In the genomic region with DNA sequence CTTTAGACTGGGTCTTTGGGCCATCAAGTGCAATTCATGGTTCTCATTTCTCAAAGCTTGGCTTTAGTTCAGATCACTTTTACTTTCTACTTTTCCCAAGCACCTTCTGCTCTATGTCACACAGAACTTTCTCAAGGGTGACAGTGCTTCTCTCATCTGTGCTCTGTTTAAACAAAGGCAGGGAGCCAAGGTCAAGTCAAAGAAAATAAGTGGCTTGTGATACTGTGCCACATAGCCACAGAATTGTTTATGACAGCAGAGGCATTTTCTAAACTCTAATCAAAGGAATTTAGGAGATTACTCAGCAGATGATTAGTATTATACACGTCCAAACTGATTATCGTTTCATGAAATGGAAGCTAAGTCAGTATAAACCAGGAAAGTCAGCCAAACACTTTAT, we compare ENCODE assay signal across 16 cellular contexts.
DNase-seq lines count a peak whose midpoint lies in the region; ATAC-seq, FAIRE-seq and TF ChIP-seq lines count a peak whose summit lies in the region.
"Had no signal": no experiment of that assay in that cellular context is flagged by ENCODE, and none has a peak within 500 bp of the region (broad histone marks: within the 10 kb centered on the region; RNA-seq: fewer than 3 reads in every experiment).

No MANE protein-coding gene starts in this region.

- SMC1A ChIA-PET in GM12878 (lab: Charles Lee; ENCODE audit: uncharacterized antibody, unreplicated experiment) = interaction anchor here (0.6 to 1.5 kb wide), 4 partner anchors 11 to 1319 kb away, joined by 3 to 7 read pairs (median 4); no protein-coding TSS in a partner anchor

- no peak for TF ChIP-seq POLR2A in GM12878 (IDR thresholded peaks at IDR 0.05; ENCODE audit: low read depth, low read length)

- no peaks in the 10 kb centered on the region for H3K9me3 Mint-ChIP-seq in activated CD8-positive, alpha-beta T cell treated with anti-CD3 and anti-CD28 coated beads, Interleukin-2, amount 10 ng/mL, durations not matched to agents 7 days and 5 days (ENCODE audit: insufficient read depth)

- 63% methylated on average over 2 of the region's 2 CpGs for WGBS in GM12878 (ENCODE audit: insufficient coverage, insufficient replicate concordance, low lambda C conversion rate, missing lambda C conversion rate)

- H3K4me2 ChIP-seq in GM12878 (ENCODE audit: control insufficient read depth, insufficient read depth) = no peak overlapping the region
- H3K4me2 ChIP-seq: PC-9 had no signal

- POLR2A ChIA-PET in GM12878 (lab: Charles Lee) = no interaction called here
- POLR2A ChIA-PET in activated CD8-positive, alpha-beta T cell treated with anti-CD3 and anti-CD28 coated beads, Interleukin-2, amount 10 ng/mL, durations not matched to agents 7 days and 5 days (lab: Charles Lee) = no interaction called here

- DNase-seq in EH (ENCODE audit: low read depth) = peak; percentile 59
- DNase-seq in GM12878 (ENCODE audit: low read depth, low spot score) = no peak
- DNase-seq in left ventricle myocardium inferior = no peak
- peak; percentile 70 for DNase-seq in retinal pigment epithelial cell (ENCODE audit: low read depth)
- no peak for DNase-seq in activated CD8-positive, alpha-beta T cell treated with anti-CD3 and anti-CD28 coated beads, Interleukin-2, amount 10 ng/mL, durations not matched to agents 7 days and 5 days
- no peak for DNase-seq in stimulated activated CD4-positive, alpha-beta T cell treated with anti-CD3 and anti-CD28 coated beads, Interleukin-1b, Interleukin-23, amount 100 ng/mL, for 48 hours
- no peak for DNase-seq in NCI-H446 treated with DMSO at 0.1 percent for 48 hours (lab: John Stamatoyannopoulos, UW)
- DNase-seq: ACHN; BE2C; CD4-positive, alpha-beta memory T cell; NCI-H1436 treated with DMSO at 0.1 percent for 48 hours; NCI-H2081 treated with DMSO at 0.1 percent for 48 hours; NCI-H2227 treated with DMSO at 0.1 percent for 48 hours; NCI-H69; PC-9 had no signal

- H3K27me3 ChIP-seq in GM12878 (replicated peaks in 1 of 2; ENCODE audit: control insufficient read depth in 2 of 2, insufficient read depth in 2 of 2, low read length in 1 of 2) = no peaks in the 10 kb centered on the region
- H3K27me3 ChIP-seq in left ventricle myocardium inferior (ENCODE audit: low read depth) = no peaks in the 10 kb centered on the region
- H3K27me3 ChIP-seq: BE2C had no signal

- FAIRE-seq in GM12878 (lab: Jason Lieb, UNC) = no peak
- FAIRE-seq: H1 had no signal

- no peaks in the 10 kb centered on the region for H3K4me1 ChIP-seq in GM12878 (ENCODE audit: control insufficient read depth, insufficient read depth, low read length)
- peaks cover 29% of the 10 kb centered on the region for H3K4me1 ChIP-seq in left ventricle myocardium inferior
- H3K4me1 ChIP-seq: BE2C had no signal

- no peak for TF ChIP-seq RAD21 in GM12878 (IDR thresholded peaks at IDR 0.05; ENCODE audit: insufficient read depth, low read depth, low read length)

- CTCF ChIA-PET in GM12878 (lab: Yijun Ruan, JAX) = interaction anchor here (0.6 to 0.9 kb wide), 2 partner anchors 14 to 17 kb away, joined by 3 read pairs; no protein-coding TSS in a partner anchor
- CTCF ChIA-PET in activated CD8-positive, alpha-beta T cell treated with anti-CD3 and anti-CD28 coated beads, Interleukin-2, amount 10 ng/mL, durations not matched to agents 7 days and 5 days (lab: Charles Lee) = no interaction called here

- H3K36me3 Mint-ChIP-seq in activated CD8-positive, alpha-beta T cell treated with anti-CD3 and anti-CD28 coated beads, Interleukin-2, amount 10 ng/mL, durations not matched to agents 7 days and 5 days (ENCODE audit: low read depth) = no peaks in the 10 kb centered on the region
- H3K36me3 Mint-ChIP-seq: CD4-positive, alpha-beta memory T cell had no signal

- no peak overlapping the region for H3K4me3 Mint-ChIP-seq in activated CD8-positive, alpha-beta T cell treated with anti-CD3 and anti-CD28 coated beads, Interleukin-2, amount 10 ng/mL, durations not matched to agents 7 days and 5 days
- H3K4me3 Mint-ChIP-seq: CD4-positive, alpha-beta memory T cell had no signal

- no peaks in the 10 kb centered on the region for H3K4me1 Mint-ChIP-seq in activated CD8-positive, alpha-beta T cell treated with anti-CD3 and anti-CD28 coated beads, Interleukin-2, amount 10 ng/mL, durations not matched to agents 7 days and 5 days (ENCODE audit: low read depth)
- H3K4me1 Mint-ChIP-seq: CD4-positive, alpha-beta memory T cell had no signal

- no peak overlapping the region for H3K27ac Mint-ChIP-seq in activated CD8-positive, alpha-beta T cell treated with anti-CD3 and anti-CD28 coated beads, Interleukin-2, amount 10 ng/mL, durations not matched to agents 7 days and 5 days
- H3K27ac Mint-ChIP-seq: CD4-positive, alpha-beta memory T cell had no signal

- H4K20me1 ChIP-seq in GM12878 (ENCODE audit: control insufficient read depth, insufficient read depth) = no peaks in the 10 kb centered on the region

- no peak for TF ChIP-seq CTCF in GM12878 (IDR thresholded peaks at IDR 0.05 in 2 of 3, conservative IDR thresholded peaks at IDR 0.05 in 1 of 3; ENCODE audit: control insufficient read depth in 2 of 3, extremely low read depth in 1 of 3, insufficient read depth in 1 of 3, low read depth in 3 of 3, low read length in 3 of 3)
- no peak for TF ChIP-seq CTCF in left ventricle myocardium inferior (IDR thresholded peaks at IDR 0.05; ENCODE audit: borderline replicate concordance)
- TF ChIP-seq CTCF in retinal pigment epithelial cell (conservative IDR thresholded peaks at IDR 0.05; ENCODE audit: low read depth, low read length) = no peak

- H3K36me3 ChIP-seq in GM12878 (ENCODE audit: control insufficient read depth in 2 of 2, insufficient read depth in 2 of 2, low read length in 1 of 2) = no peaks in the 10 kb centered on the region
- H3K36me3 ChIP-seq in left ventricle myocardium inferior = no peaks in the 10 kb centered on the region
- H3K36me3 ChIP-seq: BE2C had no signal

- H3K9me3 ChIP-seq in GM12878 (replicated peaks; ENCODE audit: control insufficient read depth, insufficient read depth, low read length) (no peaks in the 10 kb centered on the region), left ventricle myocardium inferior (replicated peaks) (no peaks in the 10 kb centered on the region)
- H3K9me3 ChIP-seq: BE2C had no signal

- no peak overlapping the region for H3K27ac ChIP-seq in GM12878 (ENCODE audit: control insufficient read depth, insufficient read depth)
- peak overlapping the region; percentile 49 for H3K27ac ChIP-seq in left ventricle myocardium inferior (replicated peaks)
- H3K27ac ChIP-seq: PC-9 had no signal

- in situ Hi-C loops in GM12878 (cut with MboI) = no loop called here

- H2AFZ ChIP-seq in GM12878 (ENCODE audit: control insufficient read depth, low read depth, low read length) = no peak overlapping the region
- H2AFZ ChIP-seq: PC-9 had no signal

- intact Hi-C loops in GM12878 (cut with micrococcal nuclease; ENCODE audit: unreplicated experiment) (no loop called here), left ventricle myocardium inferior (cut with micrococcal nuclease) (no loop called here)

- no TSS peak for BruUV-seq in GM12878 (replicated peaks; lab: Mats Ljungman, UMichigan)

- no peak overlapping the region for H3K9ac ChIP-seq in GM12878 (ENCODE audit: control insufficient read depth, insufficient read depth, low read length)

- no peaks in the 10 kb centered on the region for H3K79me2 ChIP-seq in GM12878 (ENCODE audit: control insufficient read depth, insufficient read depth, low read length)

- no peak overlapping the region for H3K4me3 ChIP-seq in GM12878
- no peak overlapping the region for H3K4me3 ChIP-seq in left ventricle myocardium inferior
- no peak overlapping the region for H3K4me3 ChIP-seq in retinal pigment epithelial cell (ENCODE audit: low read length)
- H3K4me3 ChIP-seq: PC-9 had no signal

- no peak for TF ChIP-seq EP300 in GM12878 (IDR thresholded peaks at IDR 0.05; ENCODE audit: borderline replicate concordance in 1 of 2, control insufficient read depth in 1 of 2, low read depth in 2 of 2, low read length in 2 of 2)

- RAD21 ChIA-PET in GM12878 (lab: Charles Lee; ENCODE audit: unreplicated experiment) = interaction anchor here (1.9 kb wide), 1 partner anchor 37 kb away, joined by 8 read pairs; no protein-coding TSS in a partner anchor

- ATAC-seq in GM12878 = peak; percentile 44
- no peak for ATAC-seq in activated CD8-positive, alpha-beta T cell treated with anti-CD3 and anti-CD28 coated beads, Interleukin-2, amount 10 ng/mL, durations not matched to agents 7 days and 5 days

- H3K27me3 Mint-ChIP-seq in activated CD8-positive, alpha-beta T cell treated with anti-CD3 and anti-CD28 coated beads, Interleukin-2, amount 10 ng/mL, durations not matched to agents 7 days and 5 days (ENCODE audit: low read depth) = no peaks in the 10 kb centered on the region
- H3K27me3 Mint-ChIP-seq: CD4-positive, alpha-beta memory T cell had no signal

TF ChIP-seq in GM12878, 131 proteins besides CTCF, POLR2A, EP300 and RAD21:
- TF ChIP-seq TAF1 (IDR thresholded peaks at IDR 0.05; ENCODE audit: borderline replicate concordance, low read depth, low read length) (no peak), TCF3 (IDR thresholded peaks at IDR 0.05; ENCODE audit: borderline replicate concordance, insufficient read depth, low read depth, low read length) (no peak), RFX5 (IDR thresholded peaks at IDR 0.05; ENCODE audit: low read depth, low read length) (no peak), HDGF (IDR thresholded peaks at IDR 0.05) (no peak), ZNF207 (IDR thresholded peaks at IDR 0.05; ENCODE audit: borderline replicate concordance) (no peak)
TF ChIP-seq in GM12878: peak in this region for 0.

Comparison
In these comparisons a context has a peak if more than half of its experiments do, and no peak if none do; other contexts are left out.
1. DNase-seq: peak in EH (single experiment) and retinal pigment epithelial cell (single experiment); none in GM12878 (single experiment), left ventricle myocardium inferior (single experiment), activated CD8-positive, alpha-beta T cell treated with anti-CD3 and anti-CD28 coated beads, Interleukin-2, amount 10 ng/mL, durations not matched to agents 7 days and 5 days (single experiment), stimulated activated CD4-positive, alpha-beta T cell treated with anti-CD3 and anti-CD28 coated beads, Interleukin-1b, Interleukin-23, amount 100 ng/mL, for 48 hours (single experiment) and NCI-H446 treated with DMSO at 0.1 percent for 48 hours (single experiment).